ENCODE assay signal across 9 cellular contexts in the genomic region with DNA sequence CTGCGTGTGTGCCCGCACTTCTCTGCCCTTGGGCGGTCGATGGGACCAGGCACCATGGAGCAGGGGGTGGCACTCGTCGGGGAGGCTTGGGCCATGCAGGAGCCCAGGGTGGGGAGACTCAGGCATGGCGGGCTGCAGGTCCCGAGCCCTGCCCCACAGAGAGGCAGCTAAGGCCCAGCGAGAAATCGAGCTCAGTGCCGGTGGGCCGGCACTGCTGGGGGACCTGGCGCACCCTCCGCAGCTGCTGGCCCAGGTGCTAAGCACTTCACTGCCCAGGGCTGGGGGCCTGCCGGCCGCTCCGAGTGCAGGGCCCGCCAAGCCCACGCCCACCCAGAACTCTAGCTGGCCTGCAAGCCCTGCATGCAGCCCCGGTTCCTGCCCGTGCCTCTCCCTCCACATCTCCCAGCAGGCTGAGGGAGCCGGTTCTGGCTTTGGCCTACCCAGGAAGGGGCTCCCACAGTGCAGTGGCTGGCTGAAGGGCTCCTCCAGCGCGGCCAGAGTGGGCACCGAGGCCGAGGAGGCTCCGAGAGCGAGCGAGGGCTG. TPM values are rescaled to one million over a fixed set of nuclear protein-coding genes. Genes with fewer than 3 reads are reported as not detected.
DNase-seq lines count a peak whose midpoint lies in the region; ATAC-seq and TF ChIP-seq lines count a peak whose summit lies in the region.
"Had no signal": no experiment of that assay in that cellular context is flagged by ENCODE, and none has a peak within 500 bp of the region (broad histone marks: within the 10 kb centered on the region; RNA-seq: fewer than 3 reads in every experiment).

No MANE protein-coding gene starts in this region.

- WGBS in heart left ventricle, 4 donors = 89 to 92% (median 90%) methylated on average over 21 to 29 of the region's 29 CpGs
- WGBS in aorta, 2 donors = 94 to 95% methylated on average over 29 of the region's 29 CpGs

- no peak for TF ChIP-seq CTCF in heart left ventricle (IDR thresholded peaks at IDR 0.05)
- no peak for TF ChIP-seq CTCF in ascending aorta (IDR thresholded peaks at IDR 0.05)

- H3K9ac ChIP-seq in muscle layer of colon (ENCODE audit: low read length) = peak overlapping the region; percentile 59

- intact Hi-C loops in heart left ventricle (cut with DNase I) = no loop called here
- intact Hi-C loops in Right ventricle myocardium inferior (cut with DNase I) = no loop called here
- intact Hi-C loops in ascending aorta (cut with DNase I) = no loop called here
- intact Hi-C loops in aorta (cut with DNase I) = no loop called here

- in situ Hi-C loops in HAP-1 (cut with MboI; ENCODE audit: low sequenced_read_pairs) = no loop called here

- H3K27ac ChIP-seq in heart left ventricle (peak overlapping the region; percentile 79 to 94 (median 90)), ascending aorta (peak overlapping the region; percentile 72 to 80), muscle layer of colon (ENCODE audit: low read depth, low read length) (no peak overlapping the region), aorta (ENCODE audit: low read depth in 1 of 2, low read length in 2 of 2) (peak overlapping the region in 1 of 2 donors; percentile 13)

- H3K4me1 ChIP-seq in heart left ventricle (peaks cover 0 to 28% (median 11%) of the 10 kb centered on the region in 12 donors), ascending aorta (peaks cover 0 to 8% of the 10 kb centered on the region in 2 donors), muscle layer of colon (ENCODE audit: insufficient read depth, low read length) (peaks cover 10% of the 10 kb centered on the region), aorta (ENCODE audit: control insufficient read depth in 1 of 2, insufficient read depth in 2 of 2, low read length in 2 of 2) (no peaks in the 10 kb centered on the region), HAP-1 (no peaks in the 10 kb centered on the region)

- H3K9me3 ChIP-seq in heart left ventricle (peaks cover 0 to 4% (median 0%) of the 10 kb centered on the region in 12 donors), ascending aorta (no peaks in the 10 kb centered on the region), muscle layer of colon (ENCODE audit: low read length) (no peaks in the 10 kb centered on the region), aorta (ENCODE audit: control insufficient read depth, low read length) (no peaks in the 10 kb centered on the region), HAP-1 (no peaks in the 10 kb centered on the region)

- no peak for TF ChIP-seq POLR2A in heart left ventricle (IDR thresholded peaks at IDR 0.05)

- peak overlapping the region in 11 of 12 donors; percentile 37 to 73 (median 60) for H3K4me3 ChIP-seq in heart left ventricle
- peak overlapping the region; percentile 47 to 63 for H3K4me3 ChIP-seq in ascending aorta
- H3K4me3 ChIP-seq in muscle layer of colon (ENCODE audit: low read depth in 1 of 2, low read length in 2 of 2) = peak overlapping the region; percentile 4 to 76
- H3K4me3 ChIP-seq in aorta (ENCODE audit: low read length in 2 of 2) = no peak overlapping the region
- H3K4me3 ChIP-seq in HAP-1 = no peak overlapping the region

- H3K36me3 ChIP-seq in heart left ventricle (peaks cover 0 to 26% (median 17%) of the 10 kb centered on the region in 9 donors), ascending aorta (peaks cover 0 to 6% of the 10 kb centered on the region in 2 donors), muscle layer of colon (ENCODE audit: insufficient read depth, low read length) (peaks cover 11% of the 10 kb centered on the region), aorta (ENCODE audit: control insufficient read depth in 1 of 2, insufficient read depth in 2 of 2, low read length in 1 of 2) (peaks cover 0 to 3% of the 10 kb centered on the region in 2 donors), HAP-1 (replicated peaks) (no peaks in the 10 kb centered on the region; the same call in 1 of the 2 replicates)

- H3K27me3 ChIP-seq in heart left ventricle = no peaks in the 10 kb centered on the region
- no peaks in the 10 kb centered on the region for H3K27me3 ChIP-seq in ascending aorta
- no peaks in the 10 kb centered on the region for H3K27me3 ChIP-seq in muscle layer of colon (ENCODE audit: control insufficient read depth in 1 of 2, insufficient read depth in 2 of 2, low read length in 2 of 2)
- no peaks in the 10 kb centered on the region for H3K27me3 ChIP-seq in aorta (ENCODE audit: control insufficient read depth in 1 of 2, insufficient read depth in 2 of 2, low read length in 1 of 2)
- no peaks in the 10 kb centered on the region for H3K27me3 ChIP-seq in HAP-1 (ENCODE audit: low read depth)

- ATAC-seq in heart left ventricle = peak in 2 of 4 donors; percentile 21 to 23
- no peak for ATAC-seq in Right ventricle myocardium inferior
- ATAC-seq in aorta (ENCODE audit: low FRiP score) = no peak

- DNase-seq in heart left ventricle = peak in 1 of 5 donors; percentile 65
- no peak for DNase-seq in Right ventricle myocardium inferior (ENCODE audit: missing footprints)
- no peak for DNase-seq in ascending aorta (ENCODE audit: low spot score in 2 of 2)
- peak; percentile 48 to 73 for DNase-seq in aorta
- DNase-seq in EL = no peak
- no peak for DNase-seq in HAP-1 (ENCODE audit: low spot score in 2 of 2)
- no peak for DNase-seq in NCI-H2029 (lab: John Stamatoyannopoulos, UW)
- DNase-seq: SHP77 treated with DMSO at 0.1 percent for 48 hours had no signal

RNA-seq across cellular contexts. Expression of a gene that starts 0.6 kb away (rescaled TPM):
- total RNA-seq in heart left ventricle (1 to 10 TPM in 6 of 9 donors, under 1 TPM in 3; 0.38 to 5.4 (median 1.2) TPM), Right ventricle myocardium inferior (1.2 TPM), ascending aorta (not detected), aorta (1 to 10 TPM; 1.8 to 3.5 TPM)
- polyA plus RNA-seq in heart left ventricle (1 to 10 TPM in 1 of 2 donors, under 1 TPM in 1; 0.72 to 1.8 TPM), aorta (1 to 10 TPM; 1.1 to 2.7 TPM)

Comparison
In these comparisons a context has a peak if more than half of its experiments do, and no peak if none do; other contexts are left out.
1. DNase-seq: peak in aorta (2 of 2); none in Right ventricle myocardium inferior (single experiment), ascending aorta (0 of 2), EL (single experiment), HAP-1 (0 of 2) and NCI-H2029 (single experiment).
2. H3K4me3 ChIP-seq: peak in heart left ventricle (11 of 12), ascending aorta (2 of 2) and muscle layer of colon (2 of 2); none in aorta (0 of 2) and HAP-1 (single experiment).